In the genomic region with DNA sequence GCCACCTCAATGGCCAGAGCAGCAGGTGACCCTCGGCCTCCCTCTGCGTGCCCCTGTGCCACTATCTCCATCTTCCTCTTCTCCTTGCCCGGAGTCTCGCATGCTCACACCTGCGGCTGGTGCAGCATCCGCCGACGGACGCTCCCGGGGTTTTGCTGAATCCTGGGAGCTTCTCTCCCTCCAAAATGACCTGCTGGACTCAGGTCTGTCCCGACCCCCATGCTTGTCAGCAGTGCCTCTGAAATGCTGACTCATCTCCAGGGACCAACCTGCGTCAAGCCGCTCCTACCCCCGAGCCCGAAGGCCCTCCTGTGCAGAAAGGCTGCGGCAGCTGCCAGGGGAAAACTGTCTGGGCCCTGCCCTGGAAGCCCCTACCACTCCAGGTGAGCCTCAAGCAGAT, we compare ENCODE assay signal across 15 cellular contexts.
"Had no signal": no experiment of that assay in that cellular context is flagged by ENCODE, and none has a peak within 500 bp of the region (broad histone marks: within the 10 kb centered on the region; RNA-seq: fewer than 3 reads in every experiment).

No MANE protein-coding gene starts in this region.

- H3K4me1 ChIP-seq: adrenal gland, transverse colon had no signal

- DNase-seq: activated CD4-positive, alpha-beta T cell treated with anti-CD3 and anti-CD28 coated beads, Interleukin-2, amount 50 U/mL, for 4 hours; activated gamma-delta T cell; adrenal gland; cortex of kidney; effector CD4-positive, alpha-beta T cell; esophagus squamous epithelium; left cardiac atrium; naive thymus-derived CD8-positive, alpha-beta T cell; nucleus accumbens; stimulated activated naive CD8-positive, alpha-beta T cell treated with anti-CD3 and anti-CD28 coated beads, Interleukin-15, amount 100 ng/mL, for 72 hours; T-helper 2 cell; transverse colon; WERI-Rb-1 had no signal

- H3K36me3 ChIP-seq: adrenal gland, esophagus squamous epithelium, suprapubic skin, transverse colon, WERI-Rb-1 had no signal

- H3K4me3 Mint-ChIP-seq: naive thymus-derived CD8-positive, alpha-beta T cell; stimulated activated naive CD8-positive, alpha-beta T cell treated with anti-CD3 and anti-CD28 coated beads, Interleukin-15, amount 100 ng/mL, for 72 hours had no signal

- H3K4me3 ChIP-seq: adrenal gland, esophagus squamous epithelium, suprapubic skin, transverse colon had no signal

- ATAC-seq: activated naive CD4-positive, alpha-beta T cell treated with anti-CD3 and anti-CD28 coated beads, Interleukin-2, amount 50 U/mL, for 72 hours; left cardiac atrium; naive thymus-derived CD8-positive, alpha-beta T cell; stimulated activated naive CD8-positive, alpha-beta T cell treated with anti-CD3 and anti-CD28 coated beads, Interleukin-15, amount 100 ng/mL, for 72 hours had no signal

- H3K9me3 ChIP-seq: adrenal gland, esophagus squamous epithelium, suprapubic skin, transverse colon had no signal

- H3K27ac ChIP-seq: adrenal gland, esophagus squamous epithelium, suprapubic skin, transverse colon, WERI-Rb-1 had no signal
